21 cellular contexts compared by ENCODE assay signal in genomic region chr22:44229331-44229730, GRCh38. TPM values are rescaled to one million over a fixed set of nuclear protein-coding genes. Genes with fewer than 3 reads are reported as not detected.
"Had no signal": no experiment of that assay in that cellular context is flagged by ENCODE, and none has a peak within 500 bp of the region (broad histone marks: within the 10 kb centered on the region; RNA-seq: fewer than 3 reads in every experiment).

No MANE protein-coding gene starts in this region.

- H3K27me3 ChIP-seq: MG63 had no signal

- DNase-seq: IMR-90, Karpas-422, KG1, MG63, NCI-H1092, NCI-H1105 treated with DMSO at 0.1 percent for 48 hours, NCI-H1417 treated with DMSO at 0.1 percent for 48 hours, NCI-H146, NCI-H1694 treated with DMSO at 0.1 percent for 48 hours, NCI-H1930, NCI-H2081, NCI-H2171, NCI-H226, NCI-H446, NCI-H510A, NCI-H524 treated with DMSO at 0.1 percent for 48 hours, NCI-H69, NCI-H774, Right ventricle myocardium superior, RPMI8226 had no signal

- H3K36me3 ChIP-seq: MG63 had no signal

- H3K4me3 ChIP-seq: MG63 had no signal

RNA-seq across cellular contexts. Expression of gene PARVG, which starts 48.6 kb away (rescaled TPM):
- total RNA-seq: HepG2, IMR-90 had no signal
